Comparison of ENCODE assay signal across 8 cellular contexts in genomic region chrX:97751016-97751415, GRCh38.
"Had no signal": no experiment of that assay in that cellular context is flagged by ENCODE, and none has a peak within 500 bp of the region (broad histone marks: within the 10 kb centered on the region; RNA-seq: fewer than 3 reads in every experiment).

No MANE protein-coding gene starts in this region.

- H3K4me1 Mint-ChIP-seq: IgD-negative memory B cell had no signal

- H3K36me3 ChIP-seq: HAP-1 had no signal

- H3K27ac Mint-ChIP-seq: HFFc6, IgD-negative memory B cell had no signal

- ATAC-seq: HCT116, HepG2 had no signal

- H3K9me3 ChIP-seq: HAP-1 had no signal

- DNase-seq: GOT3, H7, HFFc6 had no signal

- H3K4me3 Mint-ChIP-seq: HFFc6, IgD-negative memory B cell had no signal

- H3K4me1 ChIP-seq: HAP-1 had no signal

- H3K4me3 ChIP-seq: HAP-1 had no signal

- H3K27ac ChIP-seq: HL-60 had no signal

- H3K9me3 Mint-ChIP-seq: HFFc6 had no signal

- H3K36me3 Mint-ChIP-seq: IgD-negative memory B cell had no signal
